In the genomic region with DNA sequence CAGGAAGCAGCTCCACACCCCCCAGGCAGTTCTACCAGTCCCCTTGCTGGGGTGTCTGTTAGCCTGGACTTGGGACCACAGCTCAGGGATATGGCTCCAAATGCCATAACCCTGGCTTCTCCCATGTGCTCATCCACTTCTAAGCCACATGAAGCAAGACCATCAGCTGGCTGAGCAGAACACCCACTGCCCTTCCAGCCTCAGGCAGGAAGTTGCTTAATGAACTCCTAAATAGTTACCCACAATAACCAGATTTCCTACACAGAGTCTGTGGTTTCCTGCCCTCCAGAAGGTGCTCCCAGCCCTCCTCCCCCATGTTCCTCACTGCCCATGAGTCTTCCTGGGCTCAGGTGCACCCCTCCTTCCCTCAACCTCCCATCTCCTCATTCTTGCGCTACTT, we compare ENCODE assay signal across 16 cellular contexts.
DNase-seq lines count a peak whose midpoint lies in the region; ATAC-seq and TF ChIP-seq lines count a peak whose summit lies in the region.
"Had no signal": no experiment of that assay in that cellular context is flagged by ENCODE, and none has a peak within 500 bp of the region (broad histone marks: within the 10 kb centered on the region; RNA-seq: fewer than 3 reads in every experiment).

No MANE protein-coding gene starts in this region.

- H3K4me3 ChIP-seq in NB4 (ENCODE audit: low read depth, low read length) = no peak overlapping the region
- H3K4me3 ChIP-seq: HAP-1, ovary had no signal

- ATAC-seq in activated CD8-positive, alpha-beta memory T cell treated with anti-CD3 and anti-CD28 coated beads, Interleukin-2, amount 10 ng/mL, durations not matched to agents 7 days and 5 days = peak; percentile 36
- ATAC-seq in natural killer cell treated with Interleukin-12 subunit alpha and Interleukin-12 subunit beta and Interleukin-15 and Interleukin-18, amount 100 ng/mL, for 72 hours = peak; percentile 45 to 66
- ATAC-seq in GM19395 (IDR thresholded peaks at IDR 0.05; ENCODE audit: unreplicated experiment) = no peak
- ATAC-seq: esophagus mucosa, PC-3 had no signal

- CTCF ChIA-PET in activated CD8-positive, alpha-beta memory T cell treated with anti-CD3 and anti-CD28 coated beads, Interleukin-2, amount 10 ng/mL, durations not matched to agents 7 days and 5 days (lab: Charles Lee) = interaction anchor here (1.5 kb wide), 1 partner anchor 17 kb away, joined by 3 read pairs; no protein-coding TSS in a partner anchor

- intact Hi-C loops in activated T-helper 2 cell treated with anti-CD3 and anti-CD28 coated beads, Interferon-gamma antibody, Interleukin-2, Interleukin-4, amounts not matched to agents 10 μg/mL and 5 μg/mL and 100 μg/mL, durations not matched to agents 14 hours and 24 hours and 36 hours (cut with micrococcal nuclease) = no loop called here

- no peaks in the 10 kb centered on the region for H3K27me3 Mint-ChIP-seq in activated CD8-positive, alpha-beta memory T cell treated with anti-CD3 and anti-CD28 coated beads, Interleukin-2, amount 10 ng/mL, durations not matched to agents 7 days and 5 days
- H3K27me3 Mint-ChIP-seq in activated T-helper 2 cell treated with anti-CD3 and anti-CD28 coated beads, Interferon-gamma antibody, Interleukin-2, Interleukin-4, amounts not matched to agents 10 μg/mL and 5 μg/mL and 100 μg/mL, durations not matched to agents 14 hours and 24 hours and 36 hours (ENCODE audit: low read depth) = no peaks in the 10 kb centered on the region
- H3K27me3 Mint-ChIP-seq in natural killer cell treated with Interleukin-12 subunit alpha and Interleukin-12 subunit beta and Interleukin-15 and Interleukin-18, amount 100 ng/mL, for 72 hours = peaks cover 0 to 5% of the 10 kb centered on the region in 2 donors

- no peak for TF ChIP-seq CTCF in NB4 (IDR thresholded peaks at IDR 0.05; ENCODE audit: low read depth, low read length)

- TF ChIP-seq POLR2A in NB4 (IDR thresholded peaks at IDR 0.05; ENCODE audit: extremely low read depth, insufficient read length) = no peak

- no peaks in the 10 kb centered on the region for H3K9me3 Mint-ChIP-seq in activated CD8-positive, alpha-beta memory T cell treated with anti-CD3 and anti-CD28 coated beads, Interleukin-2, amount 10 ng/mL, durations not matched to agents 7 days and 5 days (ENCODE audit: low read depth)
- peaks cover 3% of the 10 kb centered on the region for H3K9me3 Mint-ChIP-seq in activated T-helper 2 cell treated with anti-CD3 and anti-CD28 coated beads, Interferon-gamma antibody, Interleukin-2, Interleukin-4, amounts not matched to agents 10 μg/mL and 5 μg/mL and 100 μg/mL, durations not matched to agents 14 hours and 24 hours and 36 hours
- H3K9me3 Mint-ChIP-seq in natural killer cell treated with Interleukin-12 subunit alpha and Interleukin-12 subunit beta and Interleukin-15 and Interleukin-18, amount 100 ng/mL, for 72 hours = no peaks in the 10 kb centered on the region

- no peak for DNase-seq in activated CD8-positive, alpha-beta memory T cell treated with anti-CD3 and anti-CD28 coated beads, Interleukin-2, amount 10 ng/mL, durations not matched to agents 7 days and 5 days
- no peak for DNase-seq in activated CD8-positive, alpha-beta memory T cell treated with anti-CD3 and anti-CD28 coated beads, Interleukin-2, amount 50 U/mL, for 4 hours
- DNase-seq in NB4 (ENCODE audit: low read depth) = peak; percentile 94
- DNase-seq in activated T-helper 2 cell treated with anti-CD3 and anti-CD28 coated beads, Interferon-gamma antibody, Interleukin-2, Interleukin-4, amounts not matched to agents 10 μg/mL and 5 μg/mL and 100 μg/mL, durations not matched to agents 14 hours and 24 hours and 36 hours (ENCODE audit: low spot score) = no peak
- no peak for DNase-seq in natural killer cell treated with Interleukin-12 subunit alpha and Interleukin-12 subunit beta and Interleukin-15 and Interleukin-18, amount 100 ng/mL, for 72 hours (ENCODE audit: low spot score)
- no peak for DNase-seq in stimulated activated CD4-positive, alpha-beta T cell treated with anti-CD3 and anti-CD28 coated beads, Interleukin-2, amount 100 ng/mL, for 48 hours
- DNase-seq in activated effector memory CD4-positive, alpha-beta T cell treated with Interleukin-2 at 50 U/mL for 16 hours = no peak
- DNase-seq: DMS79, mesendoderm, NCI-H2107, ovary, PC-3, T-helper 9 cell had no signal

- H3K36me3 Mint-ChIP-seq in activated CD8-positive, alpha-beta memory T cell treated with anti-CD3 and anti-CD28 coated beads, Interleukin-2, amount 10 ng/mL, durations not matched to agents 7 days and 5 days = no peaks in the 10 kb centered on the region
- peaks cover 4% of the 10 kb centered on the region for H3K36me3 Mint-ChIP-seq in activated T-helper 2 cell treated with anti-CD3 and anti-CD28 coated beads, Interferon-gamma antibody, Interleukin-2, Interleukin-4, amounts not matched to agents 10 μg/mL and 5 μg/mL and 100 μg/mL, durations not matched to agents 14 hours and 24 hours and 36 hours (ENCODE audit: low read depth)
- H3K36me3 Mint-ChIP-seq in natural killer cell treated with Interleukin-12 subunit alpha and Interleukin-12 subunit beta and Interleukin-15 and Interleukin-18, amount 100 ng/mL, for 72 hours = no peaks in the 10 kb centered on the region

- peaks cover 23% of the 10 kb centered on the region for H3K4me1 Mint-ChIP-seq in activated CD8-positive, alpha-beta memory T cell treated with anti-CD3 and anti-CD28 coated beads, Interleukin-2, amount 10 ng/mL, durations not matched to agents 7 days and 5 days
- H3K4me1 Mint-ChIP-seq in activated T-helper 2 cell treated with anti-CD3 and anti-CD28 coated beads, Interferon-gamma antibody, Interleukin-2, Interleukin-4, amounts not matched to agents 10 μg/mL and 5 μg/mL and 100 μg/mL, durations not matched to agents 14 hours and 24 hours and 36 hours (ENCODE audit: low read depth) = peaks cover 27% of the 10 kb centered on the region
- peaks cover 16 to 17% of the 10 kb centered on the region in 2 donors for H3K4me1 Mint-ChIP-seq in natural killer cell treated with Interleukin-12 subunit alpha and Interleukin-12 subunit beta and Interleukin-15 and Interleukin-18, amount 100 ng/mL, for 72 hours (ENCODE audit: low read depth in 2 of 2)

- H3K27ac Mint-ChIP-seq in activated CD8-positive, alpha-beta memory T cell treated with anti-CD3 and anti-CD28 coated beads, Interleukin-2, amount 10 ng/mL, durations not matched to agents 7 days and 5 days = peak overlapping the region; percentile 48
- peak overlapping the region; percentile 66 for H3K27ac Mint-ChIP-seq in activated T-helper 2 cell treated with anti-CD3 and anti-CD28 coated beads, Interferon-gamma antibody, Interleukin-2, Interleukin-4, amounts not matched to agents 10 μg/mL and 5 μg/mL and 100 μg/mL, durations not matched to agents 14 hours and 24 hours and 36 hours
- peak overlapping the region; percentile 22 to 50 for H3K27ac Mint-ChIP-seq in natural killer cell treated with Interleukin-12 subunit alpha and Interleukin-12 subunit beta and Interleukin-15 and Interleukin-18, amount 100 ng/mL, for 72 hours

- H3K4me3 Mint-ChIP-seq in activated CD8-positive, alpha-beta memory T cell treated with anti-CD3 and anti-CD28 coated beads, Interleukin-2, amount 10 ng/mL, durations not matched to agents 7 days and 5 days = no peak overlapping the region
- H3K4me3 Mint-ChIP-seq in activated T-helper 2 cell treated with anti-CD3 and anti-CD28 coated beads, Interferon-gamma antibody, Interleukin-2, Interleukin-4, amounts not matched to agents 10 μg/mL and 5 μg/mL and 100 μg/mL, durations not matched to agents 14 hours and 24 hours and 36 hours (ENCODE audit: low read depth) = no peak overlapping the region
- peak overlapping the region; percentile 45 for H3K4me3 Mint-ChIP-seq in natural killer cell treated with Interleukin-12 subunit alpha and Interleukin-12 subunit beta and Interleukin-15 and Interleukin-18, amount 100 ng/mL, for 72 hours
